Comparison of ENCODE assay signal across 10 cellular contexts in the genomic region with DNA sequence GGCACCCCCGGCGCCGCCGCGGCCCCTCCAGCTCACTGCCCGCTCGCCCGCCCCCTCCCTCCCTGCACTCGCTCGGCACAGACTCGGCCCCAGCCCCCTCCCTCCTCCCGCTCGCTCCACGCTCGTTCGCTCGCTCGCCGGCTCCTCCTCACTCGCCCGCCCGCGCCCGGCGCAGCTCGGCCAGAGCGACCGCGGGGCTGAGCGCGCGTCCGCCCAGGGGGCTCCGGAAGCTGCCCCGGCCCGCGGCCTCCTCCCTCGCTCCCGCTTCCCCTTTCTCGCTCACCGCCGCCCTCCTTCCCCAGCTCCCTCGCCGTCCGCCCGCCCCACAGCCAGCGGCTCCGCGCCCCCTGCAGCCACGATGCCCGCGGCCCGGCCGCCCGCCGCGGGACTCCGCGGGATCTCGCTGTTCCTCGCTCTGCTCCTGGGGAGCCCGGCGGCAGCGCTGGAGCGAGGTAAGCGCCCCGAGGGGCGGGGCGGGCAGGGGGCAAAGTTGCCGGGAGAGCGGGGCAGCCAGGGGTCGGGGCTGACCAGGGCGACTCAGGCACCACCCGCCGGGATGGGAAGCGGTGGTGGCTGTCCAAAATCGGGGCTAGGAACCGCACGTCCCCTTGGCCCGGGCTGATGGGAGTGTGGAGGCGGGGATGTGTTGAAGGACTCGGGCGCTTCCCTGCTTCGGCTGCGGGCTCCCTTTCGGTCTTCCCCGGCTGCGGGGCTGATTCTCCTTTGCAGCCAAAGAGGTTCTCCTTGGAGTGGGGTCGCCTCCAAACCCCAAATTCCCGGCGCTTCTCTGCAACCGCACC. TPM values are rescaled to one million over a fixed set of nuclear protein-coding genes. Genes with fewer than 3 reads are reported as not detected.
A peak's percentile ranks its signal among the peaks of the same experiment; 100 is the strongest.
DNase-seq lines count a peak whose midpoint lies in the region; ATAC-seq, FAIRE-seq and TF ChIP-seq lines count a peak whose summit lies in the region.
"Had no signal": no experiment of that assay in that cellular context is flagged by ENCODE, and none has a peak within 500 bp of the region (broad histone marks: within the 10 kb centered on the region; RNA-seq: fewer than 3 reads in every experiment).

A gene (plus strand): TSS at position 151 of the 800 bp plus-strand sequence. CDS start 208 bp downstream, at position 359.

- H3K4me1 Mint-ChIP-seq in osteocyte (ENCODE audit: unreplicated experiment): peaks cover 10% of the 10 kb centered on the region
- peaks cover 6% of the 10 kb centered on the region for H3K4me1 Mint-ChIP-seq in stimulated activated effector memory CD8-positive, alpha-beta T cell treated with anti-CD3 and anti-CD28 coated beads, Interleukin-12 subunit alpha, Interleukin-12 subunit beta, amount 100 ng/mL, for 72 hours

- FAIRE-seq in frontal cortex (lab: Jason Lieb, UNC): no peak
- FAIRE-seq: TTC549 had no signal

- ATAC-seq in HG03342 (IDR thresholded peaks at IDR 0.05; ENCODE audit: unreplicated experiment): no peak
- ATAC-seq in stimulated activated effector memory CD8-positive, alpha-beta T cell treated with anti-CD3 and anti-CD28 coated beads, Interleukin-12 subunit alpha, Interleukin-12 subunit beta, amount 100 ng/mL, for 72 hours: no peak

- H3K27ac Mint-ChIP-seq in osteocyte (ENCODE audit: unreplicated experiment): no peak within 1 kb of the TSS
- no peak within 1 kb of the TSS for H3K27ac Mint-ChIP-seq in stimulated activated effector memory CD8-positive, alpha-beta T cell treated with anti-CD3 and anti-CD28 coated beads, Interleukin-12 subunit alpha, Interleukin-12 subunit beta, amount 100 ng/mL, for 72 hours

- peaks cover 72% of the 10 kb centered on the region for H3K27me3 Mint-ChIP-seq in osteocyte (ENCODE audit: unreplicated experiment)

- H3K9me3 Mint-ChIP-seq in osteocyte (ENCODE audit: unreplicated experiment): no peaks in the 10 kb centered on the region
- H3K9me3 Mint-ChIP-seq in stimulated activated effector memory CD8-positive, alpha-beta T cell treated with anti-CD3 and anti-CD28 coated beads, Interleukin-12 subunit alpha, Interleukin-12 subunit beta, amount 100 ng/mL, for 72 hours: no peaks in the 10 kb centered on the region

- peak within 1 kb of the TSS; percentile 62 for H3K4me3 Mint-ChIP-seq in osteocyte (ENCODE audit: unreplicated experiment)
- H3K4me3 Mint-ChIP-seq in stimulated activated effector memory CD8-positive, alpha-beta T cell treated with anti-CD3 and anti-CD28 coated beads, Interleukin-12 subunit alpha, Interleukin-12 subunit beta, amount 100 ng/mL, for 72 hours: no peak within 1 kb of the TSS

- no peaks in the 10 kb centered on the region for H3K36me3 Mint-ChIP-seq in osteocyte (ENCODE audit: unreplicated experiment)
- no peaks in the 10 kb centered on the region for H3K36me3 Mint-ChIP-seq in stimulated activated effector memory CD8-positive, alpha-beta T cell treated with anti-CD3 and anti-CD28 coated beads, Interleukin-12 subunit alpha, Interleukin-12 subunit beta, amount 100 ng/mL, for 72 hours

- DNase-seq in ELF-1 (ENCODE audit: low read depth, low spot score) (peak; percentile 6), NCI-H2227 (lab: John Stamatoyannopoulos, UW; ENCODE audit: unreplicated experiment) (peak; percentile 74), frontal cortex (ENCODE audit: low spot score in 2 of 2) (peak; percentile 44 to 62), osteocyte (ENCODE audit: extremely low spot score, unreplicated experiment) (peak; percentile 82), foreskin melanocyte (no peak)
- no peak for DNase-seq in activated CD8-positive, alpha-beta memory T cell treated with anti-CD3 and anti-CD28 coated beads, Interleukin-2, amount 50 U/mL, for 48 hours
- no peak for DNase-seq in stimulated activated effector memory CD8-positive, alpha-beta T cell treated with anti-CD3 and anti-CD28 coated beads, Interleukin-12 subunit alpha, Interleukin-12 subunit beta, amount 100 ng/mL, for 72 hours (ENCODE audit: low spot score in 2 of 2)

- TF ChIP-seq CTCF in osteocyte (IDR thresholded peaks at IDR 0.05): no peak

RNA-seq across cellular contexts. Expression of the gene that starts here (rescaled TPM):
- total RNA-seq in frontal cortex (51.8 TPM), osteocyte (not detected in 2 replicates)
- total RNA-seq: lung microvascular endothelial cell had no signal

Comparison
In these comparisons a context has a peak if more than half of its experiments do, and no peak if none do; other contexts are left out.
1. RNA of the gene that starts here (total RNA-seq): 51.8 TPM in frontal cortex (single experiment); not detected in osteocyte; every median in the first group is over 10 times any median in the second.
2. Peak in DNase-seq in osteocyte; RNA of the gene not detected or under 1 TPM.
3. DNase-seq: peak in ELF-1 (single experiment), NCI-H2227 (single experiment) and frontal cortex (2 of 2); none in activated CD8-positive, alpha-beta memory T cell treated with anti-CD3 and anti-CD28 coated beads, Interleukin-2, amount 50 U/mL, for 48 hours (single experiment), foreskin melanocyte (single experiment) and stimulated activated effector memory CD8-positive, alpha-beta T cell treated with anti-CD3 and anti-CD28 coated beads, Interleukin-12 subunit alpha, Interleukin-12 subunit beta, amount 100 ng/mL, for 72 hours (0 of 2).